In genomic region chr17:77131919-77132318, GRCh38 we compare ENCODE assay signal across 15 cellular contexts. TPM values are rescaled to one million over a fixed set of nuclear protein-coding genes. Genes with fewer than 3 reads are reported as not detected.
A peak's percentile ranks its signal among the peaks of the same experiment; 100 is the strongest.
DNase-seq lines count a peak whose midpoint lies in the region; ATAC-seq and TF ChIP-seq lines count a peak whose summit lies in the region.
"Had no signal": no experiment of that assay in that cellular context is flagged by ENCODE, and none has a peak within 500 bp of the region (broad histone marks: within the 10 kb centered on the region; RNA-seq: fewer than 3 reads in every experiment).

No MANE protein-coding gene starts in this region.

- H3K4me3 ChIP-seq in MG63 (no peak overlapping the region), adrenal gland (no peak overlapping the region), heart right ventricle (peak overlapping the region in 2 of 10 donors; percentile 37 to 41), gastrocnemius medialis (peak overlapping the region; percentile 4 to 48 (median 28)), A673 (ENCODE audit: low read depth, low read length, poor library complexity, severe bottlenecking) (no peak overlapping the region)
- H3K4me3 ChIP-seq: esophagus muscularis mucosa, sigmoid colon had no signal

- 14 to 27% (median 22%) methylated on average over 5 of the region's 5 CpGs for WGBS in adrenal gland, 4 donors
- 29 to 39% methylated on average over 5 of the region's 5 CpGs for WGBS in heart right ventricle, 2 donors

- CTCF ChIA-PET in GM10248 (lab: Yijun Ruan, JAX) (interaction anchor here (1.1 to 2.3 kb wide), 4 partner anchors 9 to 116 kb away, joined by 3 to 9 read pairs (median 4); partner anchors contain the start of gene SEC14L1), A673 (lab: Charles Lee) (no interaction called here)

- peaks cover 21 to 33% of the 10 kb centered on the region in 2 donors for H3K4me1 ChIP-seq in adrenal gland (replicated peaks in 1 of 2)
- H3K4me1 ChIP-seq in heart right ventricle: peaks cover 10 to 82% (median 56%) of the 10 kb centered on the region in 9 donors
- H3K4me1 ChIP-seq in gastrocnemius medialis: peaks cover 37 to 58% of the 10 kb centered on the region in 2 donors
- no peaks in the 10 kb centered on the region for H3K4me1 ChIP-seq in A673 (ENCODE audit: insufficient read depth, low read length, poor library complexity, severe bottlenecking)

- POLR2A ChIA-PET in GM10248 (lab: Yijun Ruan, JAX) (no interaction called here), A673 (lab: Charles Lee; ENCODE audit: low non-redundant PET) (no interaction called here)

- peak; percentile 72 for DNase-seq in MG63
- peak; percentile 60 to 92 (median 82) for DNase-seq in adrenal gland
- DNase-seq in heart right ventricle: no peak
- DNase-seq in gastrocnemius medialis: peak in 1 of 2 donors; percentile 31
- DNase-seq in GM10248 (ENCODE audit: extremely low spot score): no peak
- DNase-seq in A673 (ENCODE audit: low spot score): no peak
- DNase-seq in NCI-H1436 (lab: John Stamatoyannopoulos, UW): no peak
- DNase-seq: activated CD4-positive, alpha-beta T cell treated with anti-CD3 and anti-CD28 coated beads, Interleukin-2, amount 50 U/mL, for 48 hours; activated effector memory CD4-positive, alpha-beta T cell treated with anti-CD3 and anti-CD28 coated beads, Interleukin-2, amount 50 U/mL, for 16 hours; CD4-positive, alpha-beta memory T cell; immature natural killer cell; NCI-H187; sigmoid colon had no signal

- H3K36me3 ChIP-seq in MG63: no peaks in the 10 kb centered on the region
- no peaks in the 10 kb centered on the region for H3K36me3 ChIP-seq in adrenal gland (replicated peaks in 1 of 2)
- no peaks in the 10 kb centered on the region for H3K36me3 ChIP-seq in heart right ventricle
- H3K36me3 ChIP-seq in gastrocnemius medialis: no peaks in the 10 kb centered on the region
- no peaks in the 10 kb centered on the region for H3K36me3 ChIP-seq in A673 (ENCODE audit: insufficient read depth, low read length, poor library complexity, severe bottlenecking)
- H3K36me3 ChIP-seq: sigmoid colon had no signal

- no TSS peak for BruUV-seq in A673 (replicated peaks; lab: Mats Ljungman, UMichigan)

- ATAC-seq in heart right ventricle (peak in 3 of 8 donors; percentile 9 to 16 (median 13)), gastrocnemius medialis (no peak), HG03097 (IDR thresholded peaks at IDR 0.05; ENCODE audit: low FRiP score, unreplicated experiment) (no peak)

- intact Hi-C loops in adrenal gland (cut with DNase I) (no loop called here), heart right ventricle (cut with DNase I) (no loop called here), gastrocnemius medialis (cut with DNase I; ENCODE audit: low total_unique reads) (no loop called here), A673 (cut with micrococcal nuclease; ENCODE audit: unreplicated experiment) (no loop called here)

- H3K27ac ChIP-seq in adrenal gland (peak overlapping the region; percentile 3 to 87 (median 82)), heart right ventricle (peak overlapping the region; percentile 31 to 96 (median 88)), gastrocnemius medialis (peak overlapping the region; percentile 80 to 92 (median 86)), A673 (ENCODE audit: low read depth, low read length, poor library complexity, severe bottlenecking) (no peak overlapping the region)
- H3K27ac ChIP-seq: sigmoid colon had no signal

- TF ChIP-seq POLR2A in adrenal gland (IDR thresholded peaks at IDR 0.05) (no peak), gastrocnemius medialis (IDR thresholded peaks at IDR 0.05) (peak in 1 of 2 donors; percentile 30)

- H3K9me3 ChIP-seq in MG63: peaks cover 3% of the 10 kb centered on the region
- no peaks in the 10 kb centered on the region for H3K9me3 ChIP-seq in adrenal gland (replicated peaks in 1 of 3)
- peaks cover 0 to 5% (median 0%) of the 10 kb centered on the region in 11 donors for H3K9me3 ChIP-seq in heart right ventricle
- H3K9me3 ChIP-seq in gastrocnemius medialis: no peaks in the 10 kb centered on the region
- no peaks in the 10 kb centered on the region for H3K9me3 ChIP-seq in A673 (ENCODE audit: low read depth, low read length, poor library complexity, severe bottlenecking)
- H3K9me3 ChIP-seq: esophagus muscularis mucosa, sigmoid colon had no signal

- no peaks in the 10 kb centered on the region for H3K27me3 ChIP-seq in MG63
- no peaks in the 10 kb centered on the region for H3K27me3 ChIP-seq in adrenal gland
- H3K27me3 ChIP-seq in heart right ventricle: no peaks in the 10 kb centered on the region
- H3K27me3 ChIP-seq in gastrocnemius medialis: no peaks in the 10 kb centered on the region
- H3K27me3 ChIP-seq in A673 (replicated peaks; ENCODE audit: insufficient read depth, low read depth, low read length, poor library complexity): no peaks in the 10 kb centered on the region
- H3K27me3 ChIP-seq: esophagus muscularis mucosa, sigmoid colon had no signal

- in situ Hi-C loops in gastrocnemius medialis (cut with MboI; ENCODE audit: low sequenced_read_pairs in 4 of 4): no loop called here

- no peak for TF ChIP-seq CTCF in adrenal gland (IDR thresholded peaks at IDR 0.05)
- TF ChIP-seq CTCF in heart right ventricle (IDR thresholded peaks at IDR 0.05): no peak
- TF ChIP-seq CTCF in gastrocnemius medialis (IDR thresholded peaks at IDR 0.05 in 4 of 5, conservative IDR thresholded peaks at IDR 0.05 in 1 of 5): no peak
- TF ChIP-seq CTCF in GM10248 (IDR thresholded peaks at IDR 0.05; ENCODE audit: control extremely low read depth, extremely low read depth, low read depth, missing control alignments): no peak
- no peak for TF ChIP-seq CTCF in A673 (conservative IDR thresholded peaks at IDR 0.05; ENCODE audit: low read depth, low read length)

RNA-seq across cellular contexts. Expression of gene SEC14L1, which starts 8.8 kb away (rescaled TPM):
- total RNA-seq in MG63 (2014; rRNA removed; shearing (Covaris generic); ENCODE audit: low replicate concordance): 16.2 and 41.7 TPM in 2 replicates
- total RNA-seq in adrenal gland (100 to 1,000 TPM; 130 to 255 (median 199) TPM), heart right ventricle (10 to 100 TPM; 38.7 to 88.8 (median 55.3) TPM), gastrocnemius medialis (10 to 100 TPM; 55.0 to 94.1 (median 73.7) TPM), A673 (2021) (78.6 and 82.8 TPM in 2 replicates)
- polyA plus RNA-seq in adrenal gland (100 to 1,000 TPM in 2 of 3 donors, 10 to 100 TPM in 1; 61.8 to 125 (median 119) TPM), heart right ventricle (10 to 100 TPM; 36.1 to 42.3 TPM)

Comparison
In these comparisons a context has a peak if more than half of its experiments do, and no peak if none do; other contexts are left out.
1. DNase-seq: peak in MG63 (single experiment) and adrenal gland (7 of 7); none in heart right ventricle (0 of 2), GM10248 (single experiment), A673 (single experiment) and NCI-H1436 (single experiment).
2. H3K4me3 ChIP-seq: peak in gastrocnemius medialis (4 of 4); none in MG63 (single experiment), adrenal gland (0 of 4) and A673 (single experiment).